Comparison of ENCODE assay signal across 24 cellular contexts in genomic region chr4:184952522-184952921, GRCh38.
DNase-seq lines count a peak whose midpoint lies in the region; ATAC-seq and TF ChIP-seq lines count a peak whose summit lies in the region.
"Had no signal": no experiment of that assay in that cellular context is flagged by ENCODE, and none has a peak within 500 bp of the region (broad histone marks: within the 10 kb centered on the region; RNA-seq: fewer than 3 reads in every experiment).

No MANE protein-coding gene starts in this region.

- no peaks in the 10 kb centered on the region for H4K20me1 ChIP-seq in mammary epithelial cell (ENCODE audit: insufficient read depth, low read length)
- H4K20me1 ChIP-seq: BLaER1 treated with 17β-estradiol and CSF1 and Interleukin-3, amounts not matched to agents 10 nM and 100 nM had no signal

- H3K9me3 ChIP-seq in neuronal stem cell (replicated peaks in 1 of 2; ENCODE audit: control insufficient read depth in 2 of 2, insufficient read depth in 1 of 2, low read depth in 1 of 2, low read length in 2 of 2), result no peaks in the 10 kb centered on the region
- peaks cover 2% of the 10 kb centered on the region for H3K9me3 ChIP-seq in trophoblast cell (ENCODE audit: insufficient read depth, low read depth, low read length)
- H3K9me3 ChIP-seq in mammary epithelial cell (replicated peaks; ENCODE audit: insufficient read depth, low read length), result no peaks in the 10 kb centered on the region
- H3K9me3 ChIP-seq: A549 had no signal

- H2BK15ac ChIP-seq in neuronal stem cell (ENCODE audit: low read length), result no peak overlapping the region

- H4K12ac ChIP-seq in trophoblast cell (ENCODE audit: low read depth, low read length), result no peak overlapping the region

- H4K8ac ChIP-seq in neuronal stem cell (ENCODE audit: low read depth, low read length) (peak overlapping the region; percentile 7), trophoblast cell (ENCODE audit: low read depth, low read length) (no peak overlapping the region)

- no peak overlapping the region for H3K9ac ChIP-seq in neuronal stem cell (ENCODE audit: low read depth, low read length, poor library complexity)
- no peak overlapping the region for H3K9ac ChIP-seq in trophoblast cell (ENCODE audit: low read length)
- H3K9ac ChIP-seq in mammary epithelial cell (ENCODE audit: insufficient read depth, low read length), result no peak overlapping the region
- H3K9ac ChIP-seq: BLaER1 treated with 17β-estradiol and CSF1 and Interleukin-3, amounts not matched to agents 10 nM and 100 nM had no signal

- H3K4me3 Mint-ChIP-seq in activated CD8-positive, alpha-beta memory T cell treated with anti-CD3 and anti-CD28 coated beads, Interleukin-2, amount 10 ng/mL, durations not matched to agents 7 days and 5 days, result no peak overlapping the region
- no peak overlapping the region for H3K4me3 Mint-ChIP-seq in type B pancreatic cell
- H3K4me3 Mint-ChIP-seq: B cell; CD4-positive, alpha-beta T cell; CD8-positive, alpha-beta T cell had no signal

- CTCF ChIA-PET in activated CD8-positive, alpha-beta memory T cell treated with anti-CD3 and anti-CD28 coated beads, Interleukin-2, amount 10 ng/mL, durations not matched to agents 7 days and 5 days (lab: Charles Lee), result no interaction called here
- CTCF ChIA-PET in mammary epithelial cell (lab: Charles Lee; ENCODE audit: low non-redundant PET), result no interaction called here

- DNase-seq in activated CD8-positive, alpha-beta memory T cell treated with anti-CD3 and anti-CD28 coated beads for 24 hours, result peak; percentile 32
- DNase-seq in activated CD8-positive, alpha-beta memory T cell treated with anti-CD3 and anti-CD28 coated beads, Interleukin-2, amount 10 ng/mL, durations not matched to agents 7 days and 5 days, result no peak
- DNase-seq in neuronal stem cell (ENCODE audit: low spot score) (no peak), trophoblast cell (no peak), type B pancreatic cell (ENCODE audit: extremely low spot score, unreplicated experiment) (peak; percentile 6), iPS-NIHi7 (ENCODE audit: extremely low spot score) (no peak), mammary epithelial cell (no peak), DMS153 treated with DMSO at 0.1 percent for 48 hours (lab: John Stamatoyannopoulos, UW; ENCODE audit: unreplicated experiment) (no peak)
- DNase-seq: AML-193; Caco-2; Calu3; CD4-positive, alpha-beta T cell; CD8-positive, alpha-beta T cell; DMS53; DMS79; DND-41; EL; GDM1 had no signal

- no peaks in the 10 kb centered on the region for H3K36me3 ChIP-seq in neuronal stem cell (replicated peaks in 1 of 2; ENCODE audit: control insufficient read depth in 2 of 2, insufficient read depth in 2 of 2, low read length in 2 of 2)
- no peaks in the 10 kb centered on the region for H3K36me3 ChIP-seq in trophoblast cell (ENCODE audit: control insufficient read depth in 1 of 2, insufficient read depth in 2 of 2, low read length in 2 of 2)
- H3K36me3 ChIP-seq in mammary epithelial cell (ENCODE audit: insufficient read depth, low read length), result no peaks in the 10 kb centered on the region
- H3K36me3 ChIP-seq: BLaER1 treated with 17β-estradiol and CSF1 and Interleukin-3, amounts not matched to agents 10 nM and 100 nM had no signal

- H3K36me3 Mint-ChIP-seq in activated CD8-positive, alpha-beta memory T cell treated with anti-CD3 and anti-CD28 coated beads, Interleukin-2, amount 10 ng/mL, durations not matched to agents 7 days and 5 days, result no peaks in the 10 kb centered on the region
- no peaks in the 10 kb centered on the region for H3K36me3 Mint-ChIP-seq in type B pancreatic cell
- H3K36me3 Mint-ChIP-seq: CD8-positive, alpha-beta T cell had no signal

- ATAC-seq in activated CD8-positive, alpha-beta memory T cell treated with anti-CD3 and anti-CD28 coated beads, Interleukin-2, amount 10 ng/mL, durations not matched to agents 7 days and 5 days, result no peak
- ATAC-seq: A549; CD8-positive, alpha-beta T cell; GM12878 had no signal

- H2AK5ac ChIP-seq in neuronal stem cell (ENCODE audit: low read depth, low read length) (no peak overlapping the region), trophoblast cell (ENCODE audit: low read length) (no peak overlapping the region)

- H3K9me3 Mint-ChIP-seq in activated CD8-positive, alpha-beta memory T cell treated with anti-CD3 and anti-CD28 coated beads, Interleukin-2, amount 10 ng/mL, durations not matched to agents 7 days and 5 days (ENCODE audit: low read depth), result no peaks in the 10 kb centered on the region
- no peaks in the 10 kb centered on the region for H3K9me3 Mint-ChIP-seq in type B pancreatic cell
- H3K9me3 Mint-ChIP-seq: CD4-positive, alpha-beta T cell; CD8-positive, alpha-beta T cell had no signal

- H3K4me2 ChIP-seq in neuronal stem cell (ENCODE audit: insufficient read depth, low read length, poor library complexity, severe bottlenecking) (no peak overlapping the region), trophoblast cell (ENCODE audit: low read length) (no peak overlapping the region), mammary epithelial cell (ENCODE audit: insufficient read depth, low read depth, low read length) (no peak overlapping the region)
- H3K4me2 ChIP-seq: A549 had no signal

- H3K4me3 ChIP-seq in neuronal stem cell (ENCODE audit: low read length in 2 of 2) (no peak overlapping the region), trophoblast cell (ENCODE audit: low read depth, low read length) (peak overlapping the region; percentile 45), mammary epithelial cell (replicated peaks in 1 of 3; ENCODE audit: insufficient read depth in 1 of 3, low read depth in 2 of 3, low read length in 3 of 3) (no peak overlapping the region)
- H3K4me3 ChIP-seq: A549; BLaER1 treated with 17β-estradiol and CSF1 and Interleukin-3, amounts not matched to agents 10 nM and 100 nM; GM12878 had no signal

- H2BK120ac ChIP-seq in neuronal stem cell (ENCODE audit: low read depth, low read length) (no peak overlapping the region), trophoblast cell (ENCODE audit: insufficient read depth, low read length, poor library complexity) (no peak overlapping the region)

- H2AFZ ChIP-seq in neuronal stem cell (ENCODE audit: low read length) (no peak overlapping the region), trophoblast cell (ENCODE audit: insufficient read depth, low read length, poor library complexity) (no peak overlapping the region), mammary epithelial cell (ENCODE audit: low read depth, low read length) (no peak overlapping the region)

- H4K91ac ChIP-seq in neuronal stem cell (ENCODE audit: low read depth, low read length, poor library complexity), result no peak overlapping the region
- no peak overlapping the region for H4K91ac ChIP-seq in trophoblast cell (ENCODE audit: low read depth, low read length)

- H2BK5ac ChIP-seq in neuronal stem cell (ENCODE audit: low read length) (no peak overlapping the region), trophoblast cell (ENCODE audit: low read depth, low read length, poor library complexity) (no peak overlapping the region)

- H3K27me3 ChIP-seq in neuronal stem cell (ENCODE audit: control insufficient read depth in 3 of 3, insufficient read depth in 3 of 3, low read depth in 1 of 3, low read length in 3 of 3) (no peaks in the 10 kb centered on the region), trophoblast cell (ENCODE audit: insufficient read depth, low read length) (no peaks in the 10 kb centered on the region), mammary epithelial cell (ENCODE audit: insufficient read depth, low read length) (no peaks in the 10 kb centered on the region)

- H3K4ac ChIP-seq in neuronal stem cell (ENCODE audit: low read length) (no peak overlapping the region), trophoblast cell (ENCODE audit: low read depth, low read length) (no peak overlapping the region)

- no peak overlapping the region for H3K27ac Mint-ChIP-seq in activated CD8-positive, alpha-beta memory T cell treated with anti-CD3 and anti-CD28 coated beads, Interleukin-2, amount 10 ng/mL, durations not matched to agents 7 days and 5 days
- no peak overlapping the region for H3K27ac Mint-ChIP-seq in type B pancreatic cell
- H3K27ac Mint-ChIP-seq: B cell; CD4-positive, alpha-beta T cell; CD8-positive, alpha-beta T cell had no signal

- H2BK12ac ChIP-seq in neuronal stem cell (ENCODE audit: low read length) (no peak overlapping the region), trophoblast cell (ENCODE audit: low read length) (no peak overlapping the region)

- intact Hi-C loops in mammary epithelial cell (cut with micrococcal nuclease), result no loop called here

- H3K79me2 ChIP-seq in trophoblast cell (ENCODE audit: control insufficient read depth, insufficient read depth, low read length, poor library complexity) (no peaks in the 10 kb centered on the region), mammary epithelial cell (ENCODE audit: insufficient read depth, low read length) (no peaks in the 10 kb centered on the region)

- TF ChIP-seq CTCF in type B pancreatic cell (conservative IDR thresholded peaks at IDR 0.05) (no peak), mammary epithelial cell (conservative IDR thresholded peaks at IDR 0.05 in 1 of 2, IDR thresholded peaks at IDR 0.05 in 1 of 2; ENCODE audit: extremely low read depth in 1 of 2, insufficient read depth in 1 of 2, low read depth in 1 of 2, low read length in 2 of 2) (no peak)

- H3K27me3 Mint-ChIP-seq in activated CD8-positive, alpha-beta memory T cell treated with anti-CD3 and anti-CD28 coated beads, Interleukin-2, amount 10 ng/mL, durations not matched to agents 7 days and 5 days, result peaks cover 24% of the 10 kb centered on the region
- H3K27me3 Mint-ChIP-seq in type B pancreatic cell, result peaks cover 18% of the 10 kb centered on the region

- no peak overlapping the region for H3K18ac ChIP-seq in neuronal stem cell (ENCODE audit: low read length)
- H3K18ac ChIP-seq in trophoblast cell (ENCODE audit: low read length), result no peak overlapping the region

- in situ Hi-C loops in mammary epithelial cell (cut with MboI; ENCODE audit: low sequenced_read_pairs in 2 of 2), result no loop called here

- no peak overlapping the region for H3K23ac ChIP-seq in neuronal stem cell (ENCODE audit: low read depth, low read length, poor library complexity)
- H3K23ac ChIP-seq in trophoblast cell (ENCODE audit: low read length), result peak overlapping the region; percentile 61

- dilution Hi-C loops in mammary epithelial cell (cut with HindIII; ENCODE audit: low sequenced_read_pairs), result no loop called here

- BruUV-seq in mammary epithelial cell (replicated peaks; lab: Mats Ljungman, UMichigan), result no TSS peak

- H3K27ac ChIP-seq in neuronal stem cell (replicated peaks; ENCODE audit: low read length) (no peak overlapping the region), trophoblast cell (ENCODE audit: low read depth, low read length) (no peak overlapping the region), mammary epithelial cell (ENCODE audit: insufficient read depth, low read depth, low read length) (no peak overlapping the region)
- H3K27ac ChIP-seq: 22Rv1, A549, C4-2B had no signal

- peaks cover 0 to 5% of the 10 kb centered on the region in 2 donors for H3K4me1 ChIP-seq in neuronal stem cell (ENCODE audit: control insufficient read depth in 2 of 2, insufficient read depth in 1 of 2, low read depth in 1 of 2, low read length in 2 of 2)
- H3K4me1 ChIP-seq in trophoblast cell (ENCODE audit: control insufficient read depth in 1 of 2, insufficient read depth in 2 of 2, low read length in 2 of 2), result no peaks in the 10 kb centered on the region
- peaks cover 9% of the 10 kb centered on the region for H3K4me1 ChIP-seq in mammary epithelial cell (ENCODE audit: insufficient read depth, low read length)
- H3K4me1 ChIP-seq: A549, Caco-2 had no signal

- no peaks in the 10 kb centered on the region for H3K4me1 Mint-ChIP-seq in activated CD8-positive, alpha-beta memory T cell treated with anti-CD3 and anti-CD28 coated beads, Interleukin-2, amount 10 ng/mL, durations not matched to agents 7 days and 5 days
- H3K4me1 Mint-ChIP-seq in type B pancreatic cell (ENCODE audit: unreplicated experiment), result peaks cover 4% of the 10 kb centered on the region
- H3K4me1 Mint-ChIP-seq: B cell had no signal

- no peak overlapping the region for H3K14ac ChIP-seq in neuronal stem cell (ENCODE audit: low read length)
- H3K14ac ChIP-seq in trophoblast cell (ENCODE audit: low read length), result no peak overlapping the region

- no peaks in the 10 kb centered on the region for H3K79me1 ChIP-seq in neuronal stem cell (ENCODE audit: low read depth, low read length)
- H3K79me1 ChIP-seq in trophoblast cell (ENCODE audit: low read length), result no peaks in the 10 kb centered on the region

- no CpG with 5 or more reads among the region's 6 CpGs for WGBS in neuronal stem cell (ENCODE audit: extremely low coverage in 2 of 2, insufficient read length in 2 of 2, insufficient replicate concordance in 1 of 2), 2 donors
- no CpG with 5 or more reads among the region's 6 CpGs for WGBS in trophoblast cell (ENCODE audit: extremely low coverage, insufficient coverage, insufficient read length)
- whole genome bisulfite sequencing in mammary epithelial cell (ENCODE audit: low coverage, missing lambda C conversion rate), result 74% methylated on average over 5 of the region's 6 CpGs

Comparison
In these comparisons a context has a peak if more than half of its experiments do, and no peak if none do; other contexts are left out.
1. DNase-seq: peak in activated CD8-positive, alpha-beta memory T cell treated with anti-CD3 and anti-CD28 coated beads for 24 hours (single experiment) and type B pancreatic cell (single experiment); none in activated CD8-positive, alpha-beta memory T cell treated with anti-CD3 and anti-CD28 coated beads, Interleukin-2, amount 10 ng/mL, durations not matched to agents 7 days and 5 days (single experiment), neuronal stem cell (single experiment), trophoblast cell (0 of 2), iPS-NIHi7 (single experiment), mammary epithelial cell (single experiment) and DMS153 treated with DMSO at 0.1 percent for 48 hours (single experiment).